8 cellular contexts compared by ENCODE assay signal in the genomic region with DNA sequence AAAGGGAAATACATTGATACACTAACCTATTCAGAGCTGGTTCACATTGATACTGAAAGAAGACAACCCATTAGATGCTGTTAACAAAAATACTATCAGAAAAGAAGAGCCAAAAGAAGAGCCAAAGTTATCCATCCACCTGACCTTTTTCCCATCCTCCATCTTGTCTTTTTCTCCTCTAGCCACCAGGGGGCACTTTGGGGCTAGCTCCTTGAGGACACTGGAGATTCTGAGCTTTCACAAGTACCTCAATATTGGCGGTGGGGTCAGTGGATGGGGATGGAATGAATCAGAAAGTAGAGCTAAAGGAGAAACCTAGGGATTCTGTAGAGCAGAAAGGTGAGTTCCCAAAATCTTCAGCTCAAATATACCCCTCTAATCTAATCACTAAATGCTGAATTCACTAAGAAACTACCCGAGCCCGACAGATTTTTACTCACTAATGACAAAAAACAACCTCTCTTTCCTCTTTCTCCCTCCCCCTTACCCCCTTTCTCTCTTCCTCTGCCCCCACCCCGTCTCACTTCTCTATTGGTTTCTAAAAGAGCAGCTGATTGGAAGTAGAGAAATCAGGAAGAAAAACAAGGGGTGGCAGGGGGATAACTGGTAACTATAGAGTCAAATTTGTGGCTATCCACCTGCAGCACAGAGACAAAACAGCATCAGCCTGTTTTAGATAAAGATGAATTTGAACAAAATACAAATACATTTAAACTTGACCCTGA.
A peak's percentile ranks its signal among the peaks of the same experiment; 100 is the strongest.
DNase-seq lines count a peak whose midpoint lies in the region; ATAC-seq and TF ChIP-seq lines count a peak whose summit lies in the region.

No MANE protein-coding gene starts in this region.

- no peaks in the 10 kb centered on the region for H3K27me3 Mint-ChIP-seq in activated CD8-positive, alpha-beta memory T cell treated with anti-CD3 and anti-CD28 coated beads, Interleukin-2, amount 10 ng/mL, durations not matched to agents 7 days and 5 days

- H3K36me3 Mint-ChIP-seq in activated CD8-positive, alpha-beta memory T cell treated with anti-CD3 and anti-CD28 coated beads, Interleukin-2, amount 10 ng/mL, durations not matched to agents 7 days and 5 days, result no peaks in the 10 kb centered on the region

- TF ChIP-seq CTCF in GM12873 (IDR thresholded peaks at IDR 0.05; ENCODE audit: insufficient read depth, low read depth, low read length, missing control alignments), result peak; percentile 72
- peak; percentile 34 to 79 (median 68) for TF ChIP-seq CTCF in dorsolateral prefrontal cortex (IDR thresholded peaks at IDR 0.05 in 54 of 56, conservative IDR thresholded peaks at IDR 0.05 in 2 of 56; ENCODE audit: low read depth in 1 of 56, partially characterized antibody in 56 of 56)

- no peak for ATAC-seq in HG03025 (IDR thresholded peaks at IDR 0.05; ENCODE audit: low FRiP score, unreplicated experiment)
- ATAC-seq in GM18909 (IDR thresholded peaks at IDR 0.05; ENCODE audit: poor library complexity, unreplicated experiment), result no peak
- ATAC-seq in activated CD8-positive, alpha-beta memory T cell treated with anti-CD3 and anti-CD28 coated beads, Interleukin-2, amount 10 ng/mL, durations not matched to agents 7 days and 5 days, result no peak

- H3K4me3 Mint-ChIP-seq in activated CD8-positive, alpha-beta memory T cell treated with anti-CD3 and anti-CD28 coated beads, Interleukin-2, amount 10 ng/mL, durations not matched to agents 7 days and 5 days, result no peak overlapping the region

- H3K4me1 Mint-ChIP-seq in activated CD8-positive, alpha-beta memory T cell treated with anti-CD3 and anti-CD28 coated beads, Interleukin-2, amount 10 ng/mL, durations not matched to agents 7 days and 5 days, result no peaks in the 10 kb centered on the region

- H3K27me3 ChIP-seq in dorsolateral prefrontal cortex, result no peaks in the 10 kb centered on the region

- intact Hi-C loops in dorsolateral prefrontal cortex (cut with DNase I), result loop anchor here (5.0 to 10.0 kb wide), 2 partner anchors 32 to 150 kb away; no protein-coding TSS in a partner anchor

- H3K9me3 Mint-ChIP-seq in activated CD8-positive, alpha-beta memory T cell treated with anti-CD3 and anti-CD28 coated beads, Interleukin-2, amount 10 ng/mL, durations not matched to agents 7 days and 5 days (ENCODE audit: low read depth), result peaks cover 3% of the 10 kb centered on the region

- CTCF ChIA-PET in activated CD8-positive, alpha-beta memory T cell treated with anti-CD3 and anti-CD28 coated beads, Interleukin-2, amount 10 ng/mL, durations not matched to agents 7 days and 5 days (lab: Charles Lee), result interaction anchor here (0.6 kb wide), 1 partner anchor 24 kb away, joined by 3 read pairs; no protein-coding TSS in a partner anchor

- H3K4me3 ChIP-seq in dorsolateral prefrontal cortex, result peak overlapping the region in 1 of 59 donors; percentile 1

- DNase-seq in AG08396 (ENCODE audit: low spot score) (peak; percentile 39), NOMO-1 treated with DMSO at 0.1 percent for 48 hours (lab: John Stamatoyannopoulos, UW; ENCODE audit: unreplicated experiment) (peak; percentile 1), dorsolateral prefrontal cortex (peak in 2 of 10 donors; percentile 51 to 58), renal cortical epithelial cell (ENCODE audit: low read depth) (peak; percentile 17)
- DNase-seq in activated CD8-positive, alpha-beta memory T cell treated with anti-CD3 and anti-CD28 coated beads, Interleukin-2, amount 10 ng/mL, durations not matched to agents 7 days and 5 days, result no peak

- H3K27ac Mint-ChIP-seq in activated CD8-positive, alpha-beta memory T cell treated with anti-CD3 and anti-CD28 coated beads, Interleukin-2, amount 10 ng/mL, durations not matched to agents 7 days and 5 days, result no peak overlapping the region

- peak overlapping the region in 58 of 59 donors; percentile 50 to 92 (median 84) for H3K27ac ChIP-seq in dorsolateral prefrontal cortex
